In genomic region chr1:5976231-5976630, GRCh38 we compare ENCODE assay signal across 21 cellular contexts. TPM values are rescaled to one million over a fixed set of nuclear protein-coding genes. Genes with fewer than 3 reads are reported as not detected.
A peak's percentile ranks its signal among the peaks of the same experiment; 100 is the strongest.
DNase-seq lines count a peak whose midpoint lies in the region; TF ChIP-seq lines count a peak whose summit lies in the region.
"Had no signal": no experiment of that assay in that cellular context is flagged by ENCODE, and none has a peak within 500 bp of the region (broad histone marks: within the 10 kb centered on the region; RNA-seq: fewer than 3 reads in every experiment).

No MANE protein-coding gene starts in this region.

- TF ChIP-seq POLR2A in spleen (IDR thresholded peaks at IDR 0.05) (no peak), adrenal gland (IDR thresholded peaks at IDR 0.05) (no peak)

- peaks cover 11% of the 10 kb centered on the region for H3K79me1 ChIP-seq in neuronal stem cell (ENCODE audit: low read depth, low read length)

- peak overlapping the region in 9 of 11 experiments; percentile 73 to 91 (median 83); a peak in 18 of 22 replicates for H3K27ac ChIP-seq in BLaER1 treated with 17β-estradiol and CSF1 and Interleukin-3, amounts not matched to agents 10 nM and 100 nM
- H3K27ac ChIP-seq in HL-60 (replicated peaks): peak overlapping the region; percentile 93
- no peak overlapping the region for H3K27ac ChIP-seq in neuronal stem cell (replicated peaks; ENCODE audit: low read length)
- H3K27ac ChIP-seq in spleen: peak overlapping the region in 3 of 8 donors; percentile 23 to 52 (median 32)
- H3K27ac ChIP-seq in adrenal gland: no peak overlapping the region
- H3K27ac ChIP-seq: A549, KMS-11, RWPE1, SK-N-MC had no signal

- H3K4ac ChIP-seq in neuronal stem cell (ENCODE audit: low read length): no peak overlapping the region

- H4K91ac ChIP-seq in neuronal stem cell (ENCODE audit: low read depth, low read length, poor library complexity): no peak overlapping the region

- H3K4me3 ChIP-seq in BLaER1 treated with 17β-estradiol and CSF1 and Interleukin-3, amounts not matched to agents 10 nM and 100 nM: 0 out of 20 replicates have a peak overlapping the region, but pooled peaks of 1 of the 10 experiments have one; percentile 44
- peak overlapping the region; percentile 25; the same call in 1 of the 2 replicates for H3K4me3 ChIP-seq in HL-60 (replicated peaks; ENCODE audit: insufficient read depth, low read length)
- no peak overlapping the region for H3K4me3 ChIP-seq in neuronal stem cell (ENCODE audit: low read length in 2 of 2)
- H3K4me3 ChIP-seq in spleen: no peak overlapping the region
- H3K4me3 ChIP-seq in adrenal gland: no peak overlapping the region
- H3K4me3 ChIP-seq: A549, SK-N-MC had no signal

- H4K8ac ChIP-seq in neuronal stem cell (ENCODE audit: low read depth, low read length): no peak overlapping the region

- WGBS in neuronal stem cell (ENCODE audit: extremely low coverage in 2 of 2, insufficient read length in 2 of 2, insufficient replicate concordance in 1 of 2), 2 donors: no CpG with 5 or more reads among the region's 16 CpGs
- 90 to 96% (median 95%) methylated on average over 9 to 16 of the region's 16 CpGs for WGBS in spleen, 5 donors
- WGBS in adrenal gland, 4 donors: 93 to 94% (median 93%) methylated on average over 11 to 16 of the region's 16 CpGs

- TF ChIP-seq CTCF in HL-60 (IDR thresholded peaks at IDR 0.05; ENCODE audit: insufficient read depth, low read length) (no peak), spleen (IDR thresholded peaks at IDR 0.05 in 8 of 11, conservative IDR thresholded peaks at IDR 0.05 in 3 of 11) (no peak), adrenal gland (IDR thresholded peaks at IDR 0.05) (no peak)

- H3K4me1 ChIP-seq in BLaER1 treated with 17β-estradiol and CSF1 and Interleukin-3, amounts not matched to agents 10 nM and 100 nM: peaks cover 43 to 83% (median 76%) of the 10 kb centered on the region in 10 experiments
- H3K4me1 ChIP-seq in neuronal stem cell (ENCODE audit: control insufficient read depth in 2 of 2, insufficient read depth in 1 of 2, low read depth in 1 of 2, low read length in 2 of 2): peaks cover 2 to 10% of the 10 kb centered on the region in 2 donors
- peaks cover 0 to 44% (median 4%) of the 10 kb centered on the region in 6 donors for H3K4me1 ChIP-seq in spleen
- no peaks in the 10 kb centered on the region for H3K4me1 ChIP-seq in adrenal gland (replicated peaks in 1 of 2)

- H3K14ac ChIP-seq in neuronal stem cell (ENCODE audit: low read length): no peak overlapping the region

- H2BK5ac ChIP-seq in neuronal stem cell (ENCODE audit: low read length): no peak overlapping the region

- intact Hi-C loops in spleen (cut with DNase I; ENCODE audit: low total_unique reads): no loop called here
- intact Hi-C loops in adrenal gland (cut with DNase I): no loop called here

- H3K9ac ChIP-seq in BLaER1 treated with 17β-estradiol and CSF1 and Interleukin-3, amounts not matched to agents 10 nM and 100 nM: peak overlapping the region in 8 of 11 experiments; percentile 70 to 81 (median 76); a peak in 15 of 22 replicates
- peak overlapping the region; percentile 5 for H3K9ac ChIP-seq in neuronal stem cell (ENCODE audit: low read depth, low read length, poor library complexity)
- H3K9ac ChIP-seq: KMS-11 had no signal

- no peak overlapping the region for H3K18ac ChIP-seq in neuronal stem cell (ENCODE audit: low read length)

- no peak overlapping the region for H2AK5ac ChIP-seq in neuronal stem cell (ENCODE audit: low read depth, low read length)

- no peak overlapping the region for H3K23ac ChIP-seq in neuronal stem cell (ENCODE audit: low read depth, low read length, poor library complexity)

- no peak overlapping the region for H2AFZ ChIP-seq in neuronal stem cell (ENCODE audit: low read length)

- H3K27me3 ChIP-seq in BLaER1 treated with 17β-estradiol and CSF1 and Interleukin-3, amounts not matched to agents 10 nM and 100 nM: no peaks in the 10 kb centered on the region
- H3K27me3 ChIP-seq in HL-60 (ENCODE audit: insufficient read depth, poor library complexity, severe bottlenecking): no peaks in the 10 kb centered on the region
- H3K27me3 ChIP-seq in neuronal stem cell (ENCODE audit: control insufficient read depth in 3 of 3, insufficient read depth in 3 of 3, low read depth in 1 of 3, low read length in 3 of 3): no peaks in the 10 kb centered on the region
- no peaks in the 10 kb centered on the region for H3K27me3 ChIP-seq in spleen (replicated peaks in 1 of 7)
- no peaks in the 10 kb centered on the region for H3K27me3 ChIP-seq in adrenal gland

- peak overlapping the region; percentile 62 to 84 (median 75) for H3K4me2 ChIP-seq in BLaER1 treated with 17β-estradiol and CSF1 and Interleukin-3, amounts not matched to agents 10 nM and 100 nM
- H3K4me2 ChIP-seq in neuronal stem cell (ENCODE audit: insufficient read depth, low read length, poor library complexity, severe bottlenecking): no peak overlapping the region
- H3K4me2 ChIP-seq: A549, KMS-11 had no signal

- no peaks in the 10 kb centered on the region for H3K9me3 ChIP-seq in BLaER1 treated with 17β-estradiol and CSF1 and Interleukin-3, amounts not matched to agents 10 nM and 100 nM (replicated peaks in 1 of 11)
- H3K9me3 ChIP-seq in neuronal stem cell (replicated peaks in 1 of 2; ENCODE audit: control insufficient read depth in 2 of 2, insufficient read depth in 1 of 2, low read depth in 1 of 2, low read length in 2 of 2): no peaks in the 10 kb centered on the region
- no peaks in the 10 kb centered on the region for H3K9me3 ChIP-seq in spleen
- H3K9me3 ChIP-seq in adrenal gland (replicated peaks in 1 of 3): no peaks in the 10 kb centered on the region
- H3K9me3 ChIP-seq: A549 had no signal

- H2BK15ac ChIP-seq in neuronal stem cell (ENCODE audit: low read length): no peak overlapping the region

- H2BK12ac ChIP-seq in neuronal stem cell (ENCODE audit: low read length): no peak overlapping the region

- peaks cover 0 to 16% (median 0%) of the 10 kb centered on the region in 11 experiments; a peak in 1 of 22 replicates for H4K20me1 ChIP-seq in BLaER1 treated with 17β-estradiol and CSF1 and Interleukin-3, amounts not matched to agents 10 nM and 100 nM

- DNase-seq in HL-60 (ENCODE audit: low read depth in 1 of 2, low spot score in 1 of 2) (no peak), neuronal stem cell (ENCODE audit: low spot score) (no peak), spleen (peak; percentile 70), GF-D8 (lab: John Stamatoyannopoulos, UW) (no peak), adrenal gland (no peak)
- no peak for DNase-seq in NK-92 treated with Interleukin-12 subunit alpha and Interleukin-12 subunit beta, amount 100 ng/mL, for 24 hours (lab: John Stamatoyannopoulos, UW)
- DNase-seq: DMS79 treated with DMSO at 0.1 percent for 48 hours, NCI-H1092 treated with DMSO at 0.1 percent for 48 hours, NCI-H1436, NCI-H187, NCI-H2081 treated with DMSO at 0.1 percent for 48 hours, NCI-H2171, NCI-H226, NCI-H510A, NCI-H69, SIG-M5 had no signal

- H2BK120ac ChIP-seq in neuronal stem cell (ENCODE audit: low read depth, low read length): no peak overlapping the region

- peaks cover 6 to 48% (median 18%) of the 10 kb centered on the region in 11 experiments; a peak in 16 of 22 replicates for H3K36me3 ChIP-seq in BLaER1 treated with 17β-estradiol and CSF1 and Interleukin-3, amounts not matched to agents 10 nM and 100 nM
- H3K36me3 ChIP-seq in neuronal stem cell (replicated peaks in 1 of 2; ENCODE audit: control insufficient read depth in 2 of 2, insufficient read depth in 2 of 2, low read length in 2 of 2) (peaks cover 5 to 15% of the 10 kb centered on the region in 2 donors), spleen (peaks cover 0 to 29% (median 0%) of the 10 kb centered on the region in 6 donors), adrenal gland (replicated peaks in 1 of 2) (no peaks in the 10 kb centered on the region)

RNA-seq across cellular contexts. Expression of gene NPHP4, which starts 16.0 kb away (rescaled TPM):
- polyA plus RNA-seq in neuronal stem cell (2013, experiment 1 of 2): 9.7 TPM
- polyA plus RNA-seq in neuronal stem cell (2013, experiment 2 of 2): 9.5 TPM
- total RNA-seq in spleen (10 to 100 TPM in 5 of 7 donors, 1 to 10 TPM in 2; 8.4 to 17.5 (median 10.9) TPM), adrenal gland (10 to 100 TPM in 2 of 8 donors, 1 to 10 TPM in 6; 6.7 to 13.2 (median 7.8) TPM)
- polyA plus RNA-seq in spleen (1 to 10 TPM; 1.2 to 3.4 (median 2.6) TPM), adrenal gland (1 to 10 TPM; 2.7 to 8.3 (median 6.8) TPM)

Comparison
In these comparisons a context has a peak if more than half of its experiments do, and no peak if none do; other contexts are left out.
1. H3K27ac ChIP-seq: peak in BLaER1 treated with 17β-estradiol and CSF1 and Interleukin-3, amounts not matched to agents 10 nM and 100 nM (9 of 11) and HL-60 (single experiment); none in neuronal stem cell (single experiment) and adrenal gland (0 of 5).